In the genomic region with DNA sequence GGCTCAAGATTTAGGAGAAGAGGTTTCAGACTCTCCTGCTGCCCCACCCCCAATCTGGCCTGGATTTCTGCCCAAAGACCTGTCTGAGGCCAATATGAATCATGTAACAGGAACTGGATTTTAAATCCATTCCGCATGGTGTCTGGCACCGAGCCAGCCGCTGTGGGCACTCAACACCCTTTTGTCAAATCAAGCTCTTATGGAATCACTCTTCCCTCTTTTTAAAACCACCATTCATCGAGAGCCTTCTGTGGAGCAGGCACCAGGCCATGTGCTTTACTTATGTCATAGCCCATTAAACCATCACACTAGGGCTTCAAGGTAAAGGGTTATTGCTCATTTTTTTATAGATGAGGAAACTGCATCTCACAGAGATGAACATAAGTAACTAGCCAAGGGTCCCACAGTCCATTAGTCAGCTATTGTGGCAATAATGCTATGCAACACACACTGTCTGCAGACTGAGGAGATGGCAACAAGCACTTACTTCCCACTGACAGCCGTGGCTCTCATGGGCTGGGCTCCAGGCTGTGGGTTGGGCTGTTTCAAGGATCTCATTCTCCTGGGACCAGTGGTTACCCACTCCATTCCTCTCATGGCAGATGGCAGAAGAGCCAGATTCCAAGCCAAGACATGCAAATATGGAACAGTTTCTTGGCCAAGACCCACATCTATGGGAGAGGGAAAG, we compare ENCODE assay signal across 14 cellular contexts.
DNase-seq lines count a peak whose midpoint lies in the region; TF ChIP-seq lines count a peak whose summit lies in the region.
"Had no signal": no experiment of that assay in that cellular context is flagged by ENCODE, and none has a peak within 500 bp of the region (broad histone marks: within the 10 kb centered on the region; RNA-seq: fewer than 3 reads in every experiment).

No MANE protein-coding gene starts in this region.

- H3K27me3 ChIP-seq in hepatocyte, result no peaks in the 10 kb centered on the region

- H3K9me3 ChIP-seq in hepatocyte (ENCODE audit: low read depth), result no peaks in the 10 kb centered on the region
- H3K9me3 ChIP-seq: gastroesophageal sphincter, left ventricle myocardium inferior had no signal

- no peak overlapping the region for H3K4me2 ChIP-seq in hepatocyte

- DNase-seq in DMS79 treated with DMSO at 0.1 percent for 48 hours (lab: John Stamatoyannopoulos, UW) (peak; percentile 99), NCI-H128 (lab: John Stamatoyannopoulos, UW; ENCODE audit: unreplicated experiment) (peak; percentile 78), RWPE1 (ENCODE audit: low spot score) (peak; percentile 56), hepatocyte (ENCODE audit: low spot score) (peak; percentile 13), retina (no peak), GM10248 (ENCODE audit: extremely low spot score) (no peak), hippocampal formation (lab: John Stamatoyannopoulos, UW) (no peak), GM19238 (ENCODE audit: insufficient read length, low spot score) (no peak)
- DNase-seq: activated CD4-positive, alpha-beta T cell treated with anti-CD3 and anti-CD28 coated beads, Interleukin-2, amount 10 ng/mL, durations not matched to agents 7 days and 5 days; activated naive CD4-positive, alpha-beta T cell; CD4-positive, CD25-positive, alpha-beta regulatory T cell; left ventricle myocardium inferior; NCI-H526 treated with DMSO at 0.1 percent for 48 hours had no signal

- WGBS in hepatocyte (ENCODE audit: low lambda C conversion rate, missing lambda C conversion rate), result 73% methylated on average over 5 of the region's 5 CpGs

- no peak overlapping the region for H3K4me3 ChIP-seq in hepatocyte
- H3K4me3 ChIP-seq: gastroesophageal sphincter, left ventricle myocardium inferior had no signal

- no peaks in the 10 kb centered on the region for H3K36me3 ChIP-seq in hepatocyte (replicated peaks; ENCODE audit: insufficient read depth, low read depth)
- H3K36me3 ChIP-seq: gastroesophageal sphincter, left ventricle myocardium inferior had no signal

- H4K20me1 ChIP-seq in hepatocyte (ENCODE audit: insufficient read depth, poor library complexity, severe bottlenecking), result no peaks in the 10 kb centered on the region

- POLR2A ChIA-PET in RWPE1 (lab: Yijun Ruan, JAX; ENCODE audit: low non-redundant PET) (no interaction called here), GM10248 (lab: Yijun Ruan, JAX) (no interaction called here)

- H3K9me2 ChIP-seq in hepatocyte (replicated peaks; ENCODE audit: insufficient read depth), result no peaks in the 10 kb centered on the region

- TF ChIP-seq CTCF in RWPE1 (conservative IDR thresholded peaks at IDR 0.05; ENCODE audit: low read depth), result no peak
- no peak for TF ChIP-seq CTCF in hepatocyte (IDR thresholded peaks at IDR 0.05; ENCODE audit: poor library complexity)
- no peak for TF ChIP-seq CTCF in GM10248 (IDR thresholded peaks at IDR 0.05; ENCODE audit: control extremely low read depth, extremely low read depth, low read depth, missing control alignments)

- no peaks in the 10 kb centered on the region for H3K79me2 ChIP-seq in hepatocyte

- H3K27ac ChIP-seq in RWPE1 (no peak overlapping the region), hepatocyte (no peak overlapping the region)
- H3K27ac ChIP-seq: gastroesophageal sphincter, left ventricle myocardium inferior had no signal

- H2AFZ ChIP-seq in hepatocyte, result no peak overlapping the region

- no peaks in the 10 kb centered on the region for H3K4me1 ChIP-seq in hepatocyte (ENCODE audit: insufficient read depth)
- H3K4me1 ChIP-seq: gastroesophageal sphincter, left ventricle myocardium inferior had no signal

- CTCF ChIA-PET in RWPE1 (lab: Yijun Ruan, JAX) (no interaction called here), GM10248 (lab: Yijun Ruan, JAX) (no interaction called here)

Comparison
In these comparisons a context has a peak if more than half of its experiments do, and no peak if none do; other contexts are left out.
1. DNase-seq: peak in DMS79 treated with DMSO at 0.1 percent for 48 hours (single experiment), NCI-H128 (single experiment), RWPE1 (single experiment) and hepatocyte (single experiment); none in retina (single experiment), GM10248 (single experiment), hippocampal formation (0 of 2) and GM19238 (single experiment).